1 cellular context compared by ENCODE assay signal in genomic region chr3:197501496-197501878, GRCh38.
TF ChIP-seq lines count a peak whose summit lies in the region.

No MANE protein-coding gene starts in this region.

TF ChIP-seq in GM12878, 131 proteins besides CTCF, POLR2A, EP300 and RAD21 (continued from another document):
- TF ChIP-seq, protein P1, sequence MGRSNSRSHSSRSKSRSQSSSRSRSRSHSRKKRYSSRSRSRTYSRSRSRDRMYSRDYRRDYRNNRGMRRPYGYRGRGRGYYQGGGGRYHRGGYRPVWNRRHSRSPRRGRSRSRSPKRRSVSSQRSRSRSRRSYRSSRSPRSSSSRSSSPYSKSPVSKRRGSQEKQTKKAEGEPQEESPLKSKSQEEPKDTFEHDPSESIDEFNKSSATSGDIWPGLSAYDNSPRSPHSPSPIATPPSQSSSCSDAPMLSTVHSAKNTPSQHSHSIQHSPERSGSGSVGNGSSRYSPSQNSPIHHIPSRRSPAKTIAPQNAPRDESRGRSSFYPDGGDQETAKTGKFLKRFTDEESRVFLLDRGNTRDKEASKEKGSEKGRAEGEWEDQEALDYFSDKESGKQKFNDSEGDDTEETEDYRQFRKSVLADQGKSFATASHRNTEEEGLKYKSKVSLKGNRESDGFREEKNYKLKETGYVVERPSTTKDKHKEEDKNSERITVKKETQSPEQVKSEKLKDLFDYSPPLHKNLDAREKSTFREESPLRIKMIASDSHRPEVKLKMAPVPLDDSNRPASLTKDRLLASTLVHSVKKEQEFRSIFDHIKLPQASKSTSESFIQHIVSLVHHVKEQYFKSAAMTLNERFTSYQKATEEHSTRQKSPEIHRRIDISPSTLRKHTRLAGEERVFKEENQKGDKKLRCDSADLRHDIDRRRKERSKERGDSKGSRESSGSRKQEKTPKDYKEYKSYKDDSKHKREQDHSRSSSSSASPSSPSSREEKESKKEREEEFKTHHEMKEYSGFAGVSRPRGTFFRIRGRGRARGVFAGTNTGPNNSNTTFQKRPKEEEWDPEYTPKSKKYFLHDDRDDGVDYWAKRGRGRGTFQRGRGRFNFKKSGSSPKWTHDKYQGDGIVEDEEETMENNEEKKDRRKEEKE (IDR thresholded peaks at IDR 0.05) = no peak
- TF ChIP-seq CBX5 (IDR thresholded peaks at IDR 0.05; ENCODE audit: low read depth) (peak; percentile 88; the same call in 1 of the 2 replicates), PAX8 (IDR thresholded peaks at IDR 0.05) (no peak), BRCA1 (IDR thresholded peaks at IDR 0.05; ENCODE audit: low read depth, low read length) (no peak), NFXL1 (IDR thresholded peaks at IDR 0.05; ENCODE audit: borderline replicate concordance) (no peak), RAD51 (IDR thresholded peaks at IDR 0.05) (peak; percentile 82)
